1 cellular context compared by ENCODE assay signal in the genomic region with DNA sequence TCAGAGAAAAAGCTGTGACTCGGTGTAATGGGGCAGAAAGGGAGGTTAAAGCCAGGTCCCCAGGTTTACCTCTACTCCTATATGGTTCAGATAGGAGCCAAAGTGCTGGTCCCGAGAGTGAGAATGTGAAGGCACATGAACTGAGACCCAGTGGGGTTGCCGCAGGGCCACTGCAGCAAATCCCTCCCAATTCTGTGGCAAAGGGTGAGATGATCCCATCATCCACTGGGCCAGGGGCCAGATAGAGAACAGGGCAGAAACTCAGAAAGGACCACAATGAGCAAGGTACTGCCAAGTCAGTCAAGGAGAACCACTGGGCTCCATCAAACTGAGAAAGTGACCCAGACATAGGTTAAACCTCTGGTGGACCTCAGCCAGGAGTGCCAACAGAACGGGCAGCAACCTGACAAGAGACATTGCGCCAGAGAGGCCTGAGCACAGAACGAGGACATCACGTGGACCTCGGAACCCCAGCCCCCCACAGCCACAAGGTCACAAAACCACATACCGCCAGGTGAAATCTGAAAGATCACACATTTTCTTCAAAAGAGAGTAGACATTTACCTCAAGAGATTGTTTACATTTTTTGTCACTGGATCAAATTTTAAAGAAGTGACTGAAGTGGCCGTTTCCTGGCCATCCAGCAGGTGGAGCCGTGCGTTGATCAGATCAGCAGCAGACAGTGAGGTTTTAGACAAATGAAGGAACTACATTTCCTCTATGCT.
A peak's percentile ranks its signal among the peaks of the same experiment; 100 is the strongest.
TF ChIP-seq lines count a peak whose summit lies in the region.

No MANE protein-coding gene starts in this region.

TF ChIP-seq in HepG2, 621 proteins besides CTCF, POLR2A, EP300 and RAD21 (continued from another document and continues in another):
- TF ChIP-seq, protein P1, sequence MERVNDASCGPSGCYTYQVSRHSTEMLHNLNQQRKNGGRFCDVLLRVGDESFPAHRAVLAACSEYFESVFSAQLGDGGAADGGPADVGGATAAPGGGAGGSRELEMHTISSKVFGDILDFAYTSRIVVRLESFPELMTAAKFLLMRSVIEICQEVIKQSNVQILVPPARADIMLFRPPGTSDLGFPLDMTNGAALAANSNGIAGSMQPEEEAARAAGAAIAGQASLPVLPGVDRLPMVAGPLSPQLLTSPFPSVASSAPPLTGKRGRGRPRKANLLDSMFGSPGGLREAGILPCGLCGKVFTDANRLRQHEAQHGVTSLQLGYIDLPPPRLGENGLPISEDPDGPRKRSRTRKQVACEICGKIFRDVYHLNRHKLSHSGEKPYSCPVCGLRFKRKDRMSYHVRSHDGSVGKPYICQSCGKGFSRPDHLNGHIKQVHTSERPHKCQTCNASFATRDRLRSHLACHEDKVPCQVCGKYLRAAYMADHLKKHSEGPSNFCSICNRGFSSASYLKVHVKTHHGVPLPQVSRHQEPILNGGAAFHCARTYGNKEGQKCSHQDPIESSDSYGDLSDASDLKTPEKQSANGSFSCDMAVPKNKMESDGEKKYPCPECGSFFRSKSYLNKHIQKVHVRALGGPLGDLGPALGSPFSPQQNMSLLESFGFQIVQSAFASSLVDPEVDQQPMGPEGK (CRISPR knock-in tag; IDR thresholded peaks at IDR 0.05): 0 out of 2 replicates have a peak, but pooled peaks have one; percentile 12
- no peak for TF ChIP-seq MAZ (IDR thresholded peaks at IDR 0.05; ENCODE audit: borderline replicate concordance, low read depth, low read length)
- peak; percentile 47; the same call in 1 of the 2 replicates for TF ChIP-seq MAZ (CRISPR knock-in tag; IDR thresholded peaks at IDR 0.05; ENCODE audit: low read depth)
- TF ChIP-seq, protein P2, sequence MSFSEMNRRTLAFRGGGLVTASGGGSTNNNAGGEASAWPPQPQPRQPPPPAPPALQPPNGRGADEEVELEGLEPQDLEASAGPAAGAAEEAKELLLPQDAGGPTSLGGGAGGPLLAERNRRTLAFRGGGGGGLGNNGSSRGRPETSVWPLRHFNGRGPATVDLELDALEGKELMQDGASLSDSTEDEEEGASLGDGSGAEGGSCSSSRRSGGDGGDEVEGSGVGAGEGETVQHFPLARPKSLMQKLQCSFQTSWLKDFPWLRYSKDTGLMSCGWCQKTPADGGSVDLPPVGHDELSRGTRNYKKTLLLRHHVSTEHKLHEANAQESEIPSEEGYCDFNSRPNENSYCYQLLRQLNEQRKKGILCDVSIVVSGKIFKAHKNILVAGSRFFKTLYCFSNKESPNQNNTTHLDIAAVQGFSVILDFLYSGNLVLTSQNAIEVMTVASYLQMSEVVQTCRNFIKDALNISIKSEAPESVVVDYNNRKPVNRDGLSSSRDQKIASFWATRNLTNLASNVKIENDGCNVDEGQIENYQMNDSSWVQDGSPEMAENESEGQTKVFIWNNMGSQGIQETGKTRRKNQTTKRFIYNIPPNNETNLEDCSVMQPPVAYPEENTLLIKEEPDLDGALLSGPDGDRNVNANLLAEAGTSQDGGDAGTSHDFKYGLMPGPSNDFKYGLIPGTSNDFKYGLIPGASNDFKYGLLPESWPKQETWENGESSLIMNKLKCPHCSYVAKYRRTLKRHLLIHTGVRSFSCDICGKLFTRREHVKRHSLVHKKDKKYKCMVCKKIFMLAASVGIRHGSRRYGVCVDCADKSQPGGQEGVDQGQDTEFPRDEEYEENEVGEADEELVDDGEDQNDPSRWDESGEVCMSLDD (CRISPR knock-in tag; IDR thresholded peaks at IDR 0.05; ENCODE audit: borderline replicate concordance): no peak
- TF ChIP-seq ZNF766 (CRISPR knock-in tag; IDR thresholded peaks at IDR 0.05; ENCODE audit: borderline replicate concordance): no peak
- TF ChIP-seq MEIS2 (CRISPR knock-in tag; IDR thresholded peaks at IDR 0.05): no peak
- no peak for TF ChIP-seq ZNF101 (CRISPR knock-in tag; IDR thresholded peaks at IDR 0.05; ENCODE audit: borderline replicate concordance, low read depth)
- TF ChIP-seq FOXA3 (CRISPR knock-in tag; IDR thresholded peaks at IDR 0.05): peak; percentile 60
- peak; percentile 41; the same call in 1 of the 2 replicates for TF ChIP-seq TCF7 (IDR thresholded peaks at IDR 0.05; ENCODE audit: low read depth)
- TF ChIP-seq, protein P3, sequence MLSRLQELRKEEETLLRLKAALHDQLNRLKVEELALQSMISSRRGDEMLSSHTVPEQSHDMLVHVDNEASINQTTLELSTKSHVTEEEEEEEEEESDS (CRISPR knock-in tag; IDR thresholded peaks at IDR 0.05; ENCODE audit: borderline replicate concordance): no peak
- TF ChIP-seq POGZ (CRISPR knock-in tag; IDR thresholded peaks at IDR 0.05): no peak; the same call in 1 of the 2 replicates
- TF ChIP-seq, protein P4, sequence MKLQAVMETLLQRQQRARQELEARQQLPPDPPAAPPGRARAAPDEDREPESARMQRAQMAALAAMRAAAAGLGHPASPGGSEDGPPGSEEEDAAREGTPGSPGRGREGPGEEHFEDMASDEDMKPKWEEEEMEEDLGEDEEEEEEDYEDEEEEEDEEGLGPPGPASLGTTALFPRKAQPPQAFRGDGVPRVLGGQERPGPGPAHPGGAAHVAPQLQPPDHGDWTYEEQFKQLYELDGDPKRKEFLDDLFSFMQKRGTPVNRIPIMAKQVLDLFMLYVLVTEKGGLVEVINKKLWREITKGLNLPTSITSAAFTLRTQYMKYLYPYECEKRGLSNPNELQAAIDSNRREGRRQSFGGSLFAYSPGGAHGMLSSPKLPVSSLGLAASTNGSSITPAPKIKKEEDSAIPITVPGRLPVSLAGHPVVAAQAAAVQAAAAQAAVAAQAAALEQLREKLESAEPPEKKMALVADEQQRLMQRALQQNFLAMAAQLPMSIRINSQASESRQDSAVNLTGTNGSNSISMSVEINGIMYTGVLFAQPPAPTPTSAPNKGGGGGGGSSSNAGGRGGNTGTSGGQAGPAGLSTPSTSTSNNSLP (IDR thresholded peaks at IDR 0.05; ENCODE audit: low read depth, low read length): 0 out of 2 replicates have a peak, but pooled peaks have one; percentile 34
- no peak for TF ChIP-seq ZNF563 (CRISPR knock-in tag; IDR thresholded peaks at IDR 0.05)
- TF ChIP-seq, protein P5, sequence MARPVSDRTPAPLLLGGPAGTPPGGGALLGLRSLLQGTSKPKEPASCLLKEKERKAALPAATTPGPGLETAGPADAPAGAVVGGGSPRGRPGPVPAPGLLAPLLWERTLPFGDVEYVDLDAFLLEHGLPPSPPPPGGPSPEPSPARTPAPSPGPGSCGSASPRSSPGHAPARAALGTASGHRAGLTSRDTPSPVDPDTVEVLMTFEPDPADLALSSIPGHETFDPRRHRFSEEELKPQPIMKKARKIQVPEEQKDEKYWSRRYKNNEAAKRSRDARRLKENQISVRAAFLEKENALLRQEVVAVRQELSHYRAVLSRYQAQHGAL (CRISPR knock-in tag; IDR thresholded peaks at IDR 0.05; ENCODE audit: not compliant biosample characterization): no peak
- TF ChIP-seq, protein P6, sequence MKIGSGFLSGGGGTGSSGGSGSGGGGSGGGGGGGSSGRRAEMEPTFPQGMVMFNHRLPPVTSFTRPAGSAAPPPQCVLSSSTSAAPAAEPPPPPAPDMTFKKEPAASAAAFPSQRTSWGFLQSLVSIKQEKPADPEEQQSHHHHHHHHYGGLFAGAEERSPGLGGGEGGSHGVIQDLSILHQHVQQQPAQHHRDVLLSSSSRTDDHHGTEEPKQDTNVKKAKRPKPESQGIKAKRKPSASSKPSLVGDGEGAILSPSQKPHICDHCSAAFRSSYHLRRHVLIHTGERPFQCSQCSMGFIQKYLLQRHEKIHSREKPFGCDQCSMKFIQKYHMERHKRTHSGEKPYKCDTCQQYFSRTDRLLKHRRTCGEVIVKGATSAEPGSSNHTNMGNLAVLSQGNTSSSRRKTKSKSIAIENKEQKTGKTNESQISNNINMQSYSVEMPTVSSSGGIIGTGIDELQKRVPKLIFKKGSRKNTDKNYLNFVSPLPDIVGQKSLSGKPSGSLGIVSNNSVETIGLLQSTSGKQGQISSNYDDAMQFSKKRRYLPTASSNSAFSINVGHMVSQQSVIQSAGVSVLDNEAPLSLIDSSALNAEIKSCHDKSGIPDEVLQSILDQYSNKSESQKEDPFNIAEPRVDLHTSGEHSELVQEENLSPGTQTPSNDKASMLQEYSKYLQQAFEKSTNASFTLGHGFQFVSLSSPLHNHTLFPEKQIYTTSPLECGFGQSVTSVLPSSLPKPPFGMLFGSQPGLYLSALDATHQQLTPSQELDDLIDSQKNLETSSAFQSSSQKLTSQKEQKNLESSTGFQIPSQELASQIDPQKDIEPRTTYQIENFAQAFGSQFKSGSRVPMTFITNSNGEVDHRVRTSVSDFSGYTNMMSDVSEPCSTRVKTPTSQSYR (CRISPR knock-in tag; IDR thresholded peaks at IDR 0.05; ENCODE audit: borderline replicate concordance): peak; percentile 91
- no peak for TF ChIP-seq ZBTB20 (CRISPR knock-in tag; IDR thresholded peaks at IDR 0.05; ENCODE audit: borderline replicate concordance, low read depth)
- TF ChIP-seq MLLT10 (CRISPR knock-in tag; IDR thresholded peaks at IDR 0.05): no peak
- no peak for TF ChIP-seq GPN1 (CRISPR knock-in tag; IDR thresholded peaks at IDR 0.05; ENCODE audit: borderline replicate concordance)
- no peak for TF ChIP-seq SRSF4 (IDR thresholded peaks at IDR 0.05; ENCODE audit: low read depth, low read length, poor library complexity, severe bottlenecking)
- no peak for TF ChIP-seq ZNF577 (CRISPR knock-in tag; IDR thresholded peaks at IDR 0.05; ENCODE audit: borderline replicate concordance, low read depth)
- TF ChIP-seq ZNF432 (CRISPR knock-in tag; IDR thresholded peaks at IDR 0.05; ENCODE audit: borderline replicate concordance): no peak
- peak; percentile 66 for TF ChIP-seq ZMYM4 (CRISPR knock-in tag; IDR thresholded peaks at IDR 0.05)
- TF ChIP-seq KLF6 (CRISPR knock-in tag; IDR thresholded peaks at IDR 0.05): no peak
- TF ChIP-seq DPF2 (CRISPR knock-in tag; IDR thresholded peaks at IDR 0.05; ENCODE audit: borderline replicate concordance, low read depth): no peak
- TF ChIP-seq, protein P7, sequence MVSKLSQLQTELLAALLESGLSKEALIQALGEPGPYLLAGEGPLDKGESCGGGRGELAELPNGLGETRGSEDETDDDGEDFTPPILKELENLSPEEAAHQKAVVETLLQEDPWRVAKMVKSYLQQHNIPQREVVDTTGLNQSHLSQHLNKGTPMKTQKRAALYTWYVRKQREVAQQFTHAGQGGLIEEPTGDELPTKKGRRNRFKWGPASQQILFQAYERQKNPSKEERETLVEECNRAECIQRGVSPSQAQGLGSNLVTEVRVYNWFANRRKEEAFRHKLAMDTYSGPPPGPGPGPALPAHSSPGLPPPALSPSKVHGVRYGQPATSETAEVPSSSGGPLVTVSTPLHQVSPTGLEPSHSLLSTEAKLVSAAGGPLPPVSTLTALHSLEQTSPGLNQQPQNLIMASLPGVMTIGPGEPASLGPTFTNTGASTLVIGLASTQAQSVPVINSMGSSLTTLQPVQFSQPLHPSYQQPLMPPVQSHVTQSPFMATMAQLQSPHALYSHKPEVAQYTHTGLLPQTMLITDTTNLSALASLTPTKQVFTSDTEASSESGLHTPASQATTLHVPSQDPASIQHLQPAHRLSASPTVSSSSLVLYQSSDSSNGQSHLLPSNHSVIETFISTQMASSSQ (IDR thresholded peaks at IDR 0.05; ENCODE audit: low read depth): no peak
- TF ChIP-seq, protein P7 (CRISPR knock-in tag; IDR thresholded peaks at IDR 0.05; ENCODE audit: borderline replicate concordance): no peak
- no peak for TF ChIP-seq MXD4 (CRISPR knock-in tag; IDR thresholded peaks at IDR 0.05)
- TF ChIP-seq, protein P8, sequence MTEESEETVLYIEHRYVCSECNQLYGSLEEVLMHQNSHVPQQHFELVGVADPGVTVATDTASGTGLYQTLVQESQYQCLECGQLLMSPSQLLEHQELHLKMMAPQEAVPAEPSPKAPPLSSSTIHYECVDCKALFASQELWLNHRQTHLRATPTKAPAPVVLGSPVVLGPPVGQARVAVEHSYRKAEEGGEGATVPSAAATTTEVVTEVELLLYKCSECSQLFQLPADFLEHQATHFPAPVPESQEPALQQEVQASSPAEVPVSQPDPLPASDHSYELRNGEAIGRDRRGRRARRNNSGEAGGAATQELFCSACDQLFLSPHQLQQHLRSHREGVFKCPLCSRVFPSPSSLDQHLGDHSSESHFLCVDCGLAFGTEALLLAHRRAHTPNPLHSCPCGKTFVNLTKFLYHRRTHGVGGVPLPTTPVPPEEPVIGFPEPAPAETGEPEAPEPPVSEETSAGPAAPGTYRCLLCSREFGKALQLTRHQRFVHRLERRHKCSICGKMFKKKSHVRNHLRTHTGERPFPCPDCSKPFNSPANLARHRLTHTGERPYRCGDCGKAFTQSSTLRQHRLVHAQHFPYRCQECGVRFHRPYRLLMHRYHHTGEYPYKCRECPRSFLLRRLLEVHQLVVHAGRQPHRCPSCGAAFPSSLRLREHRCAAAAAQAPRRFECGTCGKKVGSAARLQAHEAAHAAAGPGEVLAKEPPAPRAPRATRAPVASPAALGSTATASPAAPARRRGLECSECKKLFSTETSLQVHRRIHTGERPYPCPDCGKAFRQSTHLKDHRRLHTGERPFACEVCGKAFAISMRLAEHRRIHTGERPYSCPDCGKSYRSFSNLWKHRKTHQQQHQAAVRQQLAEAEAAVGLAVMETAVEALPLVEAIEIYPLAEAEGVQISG (CRISPR knock-in tag; IDR thresholded peaks at IDR 0.05): no peak
- TF ChIP-seq, protein P9, sequence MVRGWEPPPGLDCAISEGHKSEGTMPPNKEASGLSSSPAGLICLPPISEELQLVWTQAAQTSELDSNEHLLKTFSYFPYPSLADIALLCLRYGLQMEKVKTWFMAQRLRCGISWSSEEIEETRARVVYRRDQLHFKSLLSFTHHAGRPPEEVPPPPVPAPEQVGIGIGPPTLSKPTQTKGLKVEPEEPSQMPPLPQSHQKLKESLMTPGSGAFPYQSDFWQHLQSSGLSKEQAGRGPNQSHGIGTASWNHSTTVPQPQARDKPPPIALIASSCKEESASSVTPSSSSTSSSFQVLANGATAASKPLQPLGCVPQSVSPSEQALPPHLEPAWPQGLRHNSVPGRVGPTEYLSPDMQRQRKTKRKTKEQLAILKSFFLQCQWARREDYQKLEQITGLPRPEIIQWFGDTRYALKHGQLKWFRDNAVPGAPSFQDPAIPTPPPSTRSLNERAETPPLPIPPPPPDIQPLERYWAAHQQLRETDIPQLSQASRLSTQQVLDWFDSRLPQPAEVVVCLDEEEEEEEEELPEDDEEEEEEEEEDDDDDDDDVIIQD (CRISPR knock-in tag; IDR thresholded peaks at IDR 0.05; ENCODE audit: low read depth): 0 out of 2 replicates have a peak, but pooled peaks have one; percentile 50
- no peak for TF ChIP-seq KLF13 (CRISPR knock-in tag; IDR thresholded peaks at IDR 0.05)
- no peak for TF ChIP-seq TOE1 (CRISPR knock-in tag; IDR thresholded peaks at IDR 0.05)
- peak; percentile 94 for TF ChIP-seq BCL6 (CRISPR knock-in tag; IDR thresholded peaks at IDR 0.05)
- no peak for TF ChIP-seq RAD51 (IDR thresholded peaks at IDR 0.05; ENCODE audit: borderline replicate concordance)
- no peak for TF ChIP-seq SMYD3 (CRISPR knock-in tag; IDR thresholded peaks at IDR 0.05)
- TF ChIP-seq NR2F1 (CRISPR knock-in tag; IDR thresholded peaks at IDR 0.05): peak; percentile 23 to 39; a peak in 1 of 4 replicates
- no peak for TF ChIP-seq HDAC6 (IDR thresholded peaks at IDR 0.05; ENCODE audit: low read depth, low read length)
- TF ChIP-seq ZNF431 (CRISPR knock-in tag; IDR thresholded peaks at IDR 0.05; ENCODE audit: borderline replicate concordance, low read depth): no peak
- 0 out of 2 replicates have a peak, but pooled peaks have one; percentile 53 for TF ChIP-seq ZFP1 (CRISPR knock-in tag; IDR thresholded peaks at IDR 0.05)
